Comparison of ENCODE assay signal across 1 cellular context in genomic region chr10:112917676-112918075, GRCh38.
TF ChIP-seq lines count a peak whose summit lies in the region.

No MANE protein-coding gene starts in this region.

TF ChIP-seq in GM23338, 12 proteins besides CTCF, POLR2A, EP300 and RAD21 (continued from another document):
- TF ChIP-seq REST (IDR thresholded peaks at IDR 0.05; ENCODE audit: unreplicated experiment) (no peak), STAT1 (IDR thresholded peaks at IDR 0.05; ENCODE audit: unreplicated experiment) (no peak), POLR2AphosphoS5 (IDR thresholded peaks at IDR 0.05; ENCODE audit: low read depth) (no peak), EZH2 (IDR thresholded peaks at IDR 0.05; ENCODE audit: low read depth, unreplicated experiment) (no peak), ZNF114 (CRISPR knock-in tag; IDR thresholded peaks at IDR 0.05) (no peak), NANOG (IDR thresholded peaks at IDR 0.05; ENCODE audit: borderline replicate concordance) (no peak), ETS1 (IDR thresholded peaks at IDR 0.05) (no peak), JUNB (IDR thresholded peaks at IDR 0.05; ENCODE audit: unreplicated experiment) (no peak)
- TF ChIP-seq, protein P1, sequence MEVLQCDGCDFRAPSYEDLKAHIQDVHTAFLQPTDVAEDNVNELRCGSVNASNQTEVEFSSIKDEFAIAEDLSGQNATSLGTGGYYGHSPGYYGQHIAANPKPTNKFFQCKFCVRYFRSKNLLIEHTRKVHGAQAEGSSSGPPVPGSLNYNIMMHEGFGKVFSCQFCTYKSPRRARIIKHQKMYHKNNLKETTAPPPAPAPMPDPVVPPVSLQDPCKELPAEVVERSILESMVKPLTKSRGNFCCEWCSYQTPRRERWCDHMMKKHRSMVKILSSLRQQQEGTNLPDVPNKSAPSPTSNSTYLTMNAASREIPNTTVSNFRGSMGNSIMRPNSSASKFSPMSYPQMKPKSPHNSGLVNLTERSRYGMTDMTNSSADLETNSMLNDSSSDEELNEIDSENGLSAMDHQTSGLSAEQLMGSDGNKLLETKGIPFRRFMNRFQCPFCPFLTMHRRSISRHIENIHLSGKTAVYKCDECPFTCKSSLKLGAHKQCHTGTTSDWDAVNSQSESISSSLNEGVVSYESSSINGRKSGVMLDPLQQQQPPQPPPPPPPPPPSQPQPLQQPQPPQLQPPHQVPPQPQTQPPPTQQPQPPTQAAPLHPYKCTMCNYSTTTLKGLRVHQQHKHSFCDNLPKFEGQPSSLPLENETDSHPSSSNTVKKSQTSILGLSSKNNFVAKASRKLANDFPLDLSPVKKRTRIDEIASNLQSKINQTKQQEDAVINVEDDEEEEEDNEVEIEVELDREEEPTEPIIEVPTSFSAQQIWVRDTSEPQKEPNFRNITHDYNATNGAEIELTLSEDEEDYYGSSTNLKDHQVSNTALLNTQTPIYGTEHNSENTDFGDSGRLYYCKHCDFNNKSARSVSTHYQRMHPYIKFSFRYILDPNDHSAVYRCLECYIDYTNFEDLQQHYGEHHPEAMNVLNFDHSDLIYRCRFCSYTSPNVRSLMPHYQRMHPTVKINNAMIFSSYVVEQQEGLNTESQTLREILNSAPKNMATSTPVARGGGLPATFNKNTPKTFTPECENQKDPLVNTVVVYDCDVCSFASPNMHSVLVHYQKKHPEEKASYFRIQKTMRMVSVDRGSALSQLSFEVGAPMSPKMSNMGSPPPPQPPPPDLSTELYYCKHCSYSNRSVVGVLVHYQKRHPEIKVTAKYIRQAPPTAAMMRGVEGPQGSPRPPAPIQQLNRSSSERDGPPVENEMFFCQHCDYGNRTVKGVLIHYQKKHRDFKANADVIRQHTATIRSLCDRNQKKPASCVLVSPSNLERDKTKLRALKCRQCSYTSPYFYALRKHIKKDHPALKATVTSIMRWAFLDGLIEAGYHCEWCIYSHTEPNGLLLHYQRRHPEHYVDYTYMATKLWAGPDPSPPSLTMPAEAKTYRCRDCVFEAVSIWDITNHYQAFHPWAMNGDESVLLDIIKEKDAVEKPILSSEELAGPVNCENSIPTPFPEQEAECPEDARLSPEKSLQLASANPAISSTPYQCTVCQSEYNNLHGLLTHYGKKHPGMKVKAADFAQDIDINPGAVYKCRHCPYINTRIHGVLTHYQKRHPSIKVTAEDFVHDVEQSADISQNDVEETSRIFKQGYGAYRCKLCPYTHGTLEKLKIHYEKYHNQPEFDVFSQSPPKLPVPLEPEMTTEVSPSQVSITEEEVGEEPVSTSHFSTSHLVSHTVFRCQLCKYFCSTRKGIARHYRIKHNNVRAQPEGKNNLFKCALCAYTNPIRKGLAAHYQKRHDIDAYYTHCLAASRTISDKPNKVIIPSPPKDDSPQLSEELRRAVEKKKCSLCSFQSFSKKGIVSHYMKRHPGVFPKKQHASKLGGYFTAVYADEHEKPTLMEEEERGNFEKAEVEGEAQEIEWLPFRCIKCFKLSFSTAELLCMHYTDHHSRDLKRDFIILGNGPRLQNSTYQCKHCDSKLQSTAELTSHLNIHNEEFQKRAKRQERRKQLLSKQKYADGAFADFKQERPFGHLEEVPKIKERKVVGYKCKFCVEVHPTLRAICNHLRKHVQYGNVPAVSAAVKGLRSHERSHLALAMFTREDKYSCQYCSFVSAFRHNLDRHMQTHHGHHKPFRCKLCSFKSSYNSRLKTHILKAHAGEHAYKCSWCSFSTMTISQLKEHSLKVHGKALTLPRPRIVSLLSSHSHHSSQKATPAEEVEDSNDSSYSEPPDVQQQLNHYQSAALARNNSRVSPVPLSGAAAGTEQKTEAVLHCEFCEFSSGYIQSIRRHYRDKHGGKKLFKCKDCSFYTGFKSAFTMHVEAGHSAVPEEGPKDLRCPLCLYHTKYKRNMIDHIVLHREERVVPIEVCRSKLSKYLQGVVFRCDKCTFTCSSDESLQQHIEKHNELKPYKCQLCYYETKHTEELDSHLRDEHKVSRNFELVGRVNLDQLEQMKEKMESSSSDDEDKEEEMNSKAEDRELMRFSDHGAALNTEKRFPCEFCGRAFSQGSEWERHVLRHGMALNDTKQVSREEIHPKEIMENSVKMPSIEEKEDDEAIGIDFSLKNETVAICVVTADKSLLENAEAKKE (CRISPR knock-in tag; IDR thresholded peaks at IDR 0.05) = no peak
